ENCODE assay signal across 1 cellular context in genomic region chr7:99827040-99827778, GRCh38.
TF ChIP-seq lines count a peak whose summit lies in the region.

No MANE protein-coding gene starts in this region.

TF ChIP-seq in HepG2, 621 proteins besides CTCF, POLR2A, EP300 and RAD21 (continued from another document and continues in another):
- no peak for TF ChIP-seq ZHX1 (CRISPR knock-in tag; IDR thresholded peaks at IDR 0.05; ENCODE audit: low read depth)
- TF ChIP-seq PHF21A (CRISPR knock-in tag; IDR thresholded peaks at IDR 0.05) = no peak
- no peak for TF ChIP-seq ELF1 (CRISPR knock-in tag; IDR thresholded peaks at IDR 0.05)
- TF ChIP-seq BCL3 (CRISPR knock-in tag; IDR thresholded peaks at IDR 0.05) = no peak
- no peak for TF ChIP-seq ZNF180 (CRISPR knock-in tag; IDR thresholded peaks at IDR 0.05; ENCODE audit: borderline replicate concordance, low read depth)
- TF ChIP-seq PHB2 (IDR thresholded peaks at IDR 0.05; ENCODE audit: partially characterized antibody) = no peak
- TF ChIP-seq FIP1L1 (IDR thresholded peaks at IDR 0.05; ENCODE audit: borderline replicate concordance, insufficient read depth, low read depth, low read length) = no peak
- TF ChIP-seq ZNF333 (CRISPR knock-in tag; IDR thresholded peaks at IDR 0.05; ENCODE audit: borderline replicate concordance) = no peak
- no peak for TF ChIP-seq MAFK (conservative IDR thresholded peaks at IDR 0.05 in 1 of 2, IDR thresholded peaks at IDR 0.05 in 1 of 2; ENCODE audit: low read length in 2 of 2)
- no peak for TF ChIP-seq MXD4 (CRISPR knock-in tag; IDR thresholded peaks at IDR 0.05)
- no peak for TF ChIP-seq ZNF569 (CRISPR knock-in tag; IDR thresholded peaks at IDR 0.05; ENCODE audit: borderline replicate concordance)
- TF ChIP-seq ZNF639 (CRISPR knock-in tag; conservative IDR thresholded peaks at IDR 0.05) = no peak
- peak; percentile 54; the same call in 1 of the 2 replicates for TF ChIP-seq ZKSCAN8 (CRISPR knock-in tag; IDR thresholded peaks at IDR 0.05; ENCODE audit: borderline replicate concordance)
- no peak for TF ChIP-seq SMAD1 (CRISPR knock-in tag; IDR thresholded peaks at IDR 0.05; ENCODE audit: borderline replicate concordance, low read depth)
- no peak for TF ChIP-seq ARHGAP35 (CRISPR knock-in tag; IDR thresholded peaks at IDR 0.05; ENCODE audit: borderline replicate concordance)
- no peak for TF ChIP-seq POLR2AphosphoS2 (IDR thresholded peaks at IDR 0.05; ENCODE audit: low read depth, low read length)
- peak; percentile 55 for TF ChIP-seq KDM6A (CRISPR knock-in tag; IDR thresholded peaks at IDR 0.05; ENCODE audit: low read depth)
- no peak for TF ChIP-seq ZC3H4 (CRISPR knock-in tag; IDR thresholded peaks at IDR 0.05; ENCODE audit: borderline replicate concordance)
- no peak for TF ChIP-seq ZNF318 (CRISPR knock-in tag; IDR thresholded peaks at IDR 0.05)
- no peak for TF ChIP-seq RFX1 (IDR thresholded peaks at IDR 0.05)
- TF ChIP-seq ZNF878 (CRISPR knock-in tag; IDR thresholded peaks at IDR 0.05) = peak; percentile 6; the same call in 1 of the 2 replicates
- no peak for TF ChIP-seq ZNF598 (CRISPR knock-in tag; IDR thresholded peaks at IDR 0.05; ENCODE audit: borderline replicate concordance)
- TF ChIP-seq ARID4A (CRISPR knock-in tag; IDR thresholded peaks at IDR 0.05; ENCODE audit: borderline replicate concordance) = peak; percentile 49; the same call in 1 of the 2 replicates
- TF ChIP-seq ZNF317 (CRISPR knock-in tag; IDR thresholded peaks at IDR 0.05) = no peak
- TF ChIP-seq PITX1 (CRISPR knock-in tag; IDR thresholded peaks at IDR 0.05) = peak; percentile 81
- TF ChIP-seq STAG1 (CRISPR knock-in tag; IDR thresholded peaks at IDR 0.05) = peak; percentile 12; the same call in 1 of the 2 replicates
- no peak for TF ChIP-seq ZNF879 (CRISPR knock-in tag; IDR thresholded peaks at IDR 0.05)
- no peak for TF ChIP-seq ZBTB7A (CRISPR knock-in tag; IDR thresholded peaks at IDR 0.05)
- TF ChIP-seq NFKBIZ (CRISPR knock-in tag; IDR thresholded peaks at IDR 0.05) = peak; percentile 77; the same call in 1 of the 2 replicates
- no peak for TF ChIP-seq ZNF891 (CRISPR knock-in tag; IDR thresholded peaks at IDR 0.05)
- TF ChIP-seq ZEB1 (IDR thresholded peaks at IDR 0.05; ENCODE audit: insufficient replicate concordance, low read depth) = peak; percentile 56
- no peak; the same call in 1 of the 2 replicates for TF ChIP-seq TOPORS (CRISPR knock-in tag; IDR thresholded peaks at IDR 0.05)
- TF ChIP-seq SIX1 (CRISPR knock-in tag; IDR thresholded peaks at IDR 0.05; ENCODE audit: borderline replicate concordance) = peak; percentile 53; the same call in 1 of the 2 replicates
- peak; percentile 98; the same call in 1 of the 2 replicates for TF ChIP-seq ZBTB34 (CRISPR knock-in tag; IDR thresholded peaks at IDR 0.05)
- no peak for TF ChIP-seq ZNF253 (CRISPR knock-in tag; IDR thresholded peaks at IDR 0.05; ENCODE audit: borderline replicate concordance)
